Comparison of ENCODE assay signal across 12 cellular contexts in the genomic region with DNA sequence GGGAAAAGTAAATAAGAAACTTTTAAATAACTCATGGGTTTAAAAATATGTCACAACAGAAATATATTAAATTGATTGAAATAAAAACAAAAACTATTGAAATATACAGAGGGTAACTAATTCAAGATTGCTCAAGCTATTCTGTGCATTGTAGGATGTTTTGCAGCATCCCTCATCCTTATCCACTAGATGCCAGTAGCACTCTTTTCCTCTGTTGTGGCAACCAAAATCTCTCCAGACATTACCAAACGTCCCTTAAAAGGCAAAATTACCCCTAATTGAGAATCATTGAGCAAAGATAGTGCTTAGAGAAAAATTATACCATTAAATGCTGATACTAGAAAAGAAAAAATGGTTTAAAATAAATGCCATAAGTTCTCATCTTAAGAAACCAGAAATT.
DNase-seq lines count a peak whose midpoint lies in the region; ATAC-seq and TF ChIP-seq lines count a peak whose summit lies in the region.
"Had no signal": no experiment of that assay in that cellular context is flagged by ENCODE, and none has a peak within 500 bp of the region (broad histone marks: within the 10 kb centered on the region; RNA-seq: fewer than 3 reads in every experiment).

No MANE protein-coding gene starts in this region.

- peak; percentile 88 for ATAC-seq in left lobe of liver
- ATAC-seq: left ventricle myocardium superior had no signal

- DNase-seq in DMS53 treated with DMSO at 0.1 percent for 48 hours (lab: John Stamatoyannopoulos, UW; ENCODE audit: unreplicated experiment) (peak; percentile 34), NCI-H146 (lab: John Stamatoyannopoulos, UW) (peak; percentile 8), astrocyte of the cerebellum (ENCODE audit: low read depth) (no peak), left lobe of liver (ENCODE audit: low spot score) (no peak), islet precursor cell (no peak), NCI-H510A treated with DMSO at 0.1 percent for 48 hours (lab: John Stamatoyannopoulos, UW) (no peak), C1 segment of cervical spinal cord (lab: John Stamatoyannopoulos, UW) (no peak)
- no peak for DNase-seq in activated naive CD4-positive, alpha-beta T cell treated with Interleukin-2 at 50 U/mL for 16 hours
- DNase-seq: GF-D8; left ventricle myocardium superior; NCI-H2029; stimulated activated naive CD4-positive, alpha-beta T cell had no signal

- in situ Hi-C loops in astrocyte of the cerebellum (cut with HindIII; ENCODE audit: low sequenced_read_pairs), result no loop called here

- no peak overlapping the region for H3K4me3 ChIP-seq in astrocyte of the cerebellum (ENCODE audit: low read depth, low read length)

- peak; percentile 58 for TF ChIP-seq CTCF in astrocyte of the cerebellum (IDR thresholded peaks at IDR 0.05; ENCODE audit: low read depth, low read length, missing control alignments)

Comparison
In these comparisons a context has a peak if more than half of its experiments do, and no peak if none do; other contexts are left out.
1. DNase-seq: peak in DMS53 treated with DMSO at 0.1 percent for 48 hours (single experiment) and NCI-H146 (single experiment); none in astrocyte of the cerebellum (single experiment), left lobe of liver (single experiment), activated naive CD4-positive, alpha-beta T cell treated with Interleukin-2 at 50 U/mL for 16 hours (single experiment), islet precursor cell (single experiment), NCI-H510A treated with DMSO at 0.1 percent for 48 hours (single experiment) and C1 segment of cervical spinal cord (0 of 14).